ENCODE assay signal across 9 cellular contexts in the genomic region with DNA sequence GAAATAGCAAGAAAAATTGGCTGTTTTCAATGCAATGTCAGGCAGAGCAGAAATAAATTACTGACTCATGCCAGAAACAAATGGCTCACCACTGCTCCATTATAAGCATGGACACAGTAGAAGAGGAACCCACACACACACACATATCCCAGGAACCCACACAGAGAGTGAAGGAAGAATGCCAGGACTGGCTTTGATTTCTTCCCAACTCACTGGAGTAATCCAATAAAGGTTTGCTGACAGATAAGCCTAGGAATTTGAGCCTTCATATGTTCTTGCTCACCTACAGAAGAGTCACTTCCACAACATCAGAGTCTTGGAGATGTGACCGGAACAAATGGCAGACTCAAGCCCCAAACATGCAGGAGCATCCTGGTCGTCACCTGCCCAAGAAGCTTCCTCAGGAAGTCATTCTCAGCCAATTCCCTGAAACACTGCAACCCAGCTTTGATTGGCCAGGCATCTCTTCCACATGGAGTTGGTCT. TPM values are rescaled to one million over a fixed set of nuclear protein-coding genes. Genes with fewer than 3 reads are reported as not detected.
DNase-seq lines count a peak whose midpoint lies in the region; ATAC-seq and TF ChIP-seq lines count a peak whose summit lies in the region.
"Had no signal": no experiment of that assay in that cellular context is flagged by ENCODE, and none has a peak within 500 bp of the region (broad histone marks: within the 10 kb centered on the region; RNA-seq: fewer than 3 reads in every experiment).

No MANE protein-coding gene starts in this region.

- no peaks in the 10 kb centered on the region for H3K27me3 Mint-ChIP-seq in activated naive CD4-positive, alpha-beta T cell treated with anti-CD3 and anti-CD28 coated beads, Interleukin-2, amount 50 U/mL, for 24 hours
- no peaks in the 10 kb centered on the region for H3K27me3 Mint-ChIP-seq in activated naive CD8-positive, alpha-beta T cell
- peaks cover 5 to 10% (median 9%) of the 10 kb centered on the region in 3 donors for H3K27me3 Mint-ChIP-seq in immature natural killer cell (ENCODE audit: low read depth in 3 of 3)

- peaks cover 55 to 70% of the 10 kb centered on the region in 2 donors for H3K4me1 ChIP-seq in thoracic aorta (ENCODE audit: control insufficient read depth in 1 of 2, low read depth in 2 of 2)

- H3K27ac Mint-ChIP-seq in activated naive CD4-positive, alpha-beta T cell treated with anti-CD3 and anti-CD28 coated beads, Interleukin-2, amount 50 U/mL, for 24 hours = no peak overlapping the region
- no peak overlapping the region for H3K27ac Mint-ChIP-seq in activated naive CD8-positive, alpha-beta T cell
- peak overlapping the region in 4 of 6 donors; percentile 40 to 98 (median 90) for H3K27ac Mint-ChIP-seq in immature natural killer cell

- H3K9me3 ChIP-seq in thoracic aorta = no peaks in the 10 kb centered on the region

- no peaks in the 10 kb centered on the region for H3K27me3 ChIP-seq in thoracic aorta (replicated peaks; ENCODE audit: insufficient read depth)

- ATAC-seq in thoracic aorta (ENCODE audit: insufficient number of reproducible peaks, low FRiP score, low read depth) = no peak
- ATAC-seq in HG02678 (IDR thresholded peaks at IDR 0.05; ENCODE audit: unreplicated experiment) = no peak

- H3K9me3 Mint-ChIP-seq in activated naive CD4-positive, alpha-beta T cell treated with anti-CD3 and anti-CD28 coated beads, Interleukin-2, amount 50 U/mL, for 24 hours = no peaks in the 10 kb centered on the region
- H3K9me3 Mint-ChIP-seq in activated naive CD8-positive, alpha-beta T cell (ENCODE audit: low read depth) = no peaks in the 10 kb centered on the region
- no peaks in the 10 kb centered on the region for H3K9me3 Mint-ChIP-seq in immature natural killer cell

- H3K4me3 Mint-ChIP-seq in activated naive CD4-positive, alpha-beta T cell treated with anti-CD3 and anti-CD28 coated beads, Interleukin-2, amount 50 U/mL, for 24 hours = peak overlapping the region; percentile 94
- peak overlapping the region; percentile 98 for H3K4me3 Mint-ChIP-seq in activated naive CD8-positive, alpha-beta T cell
- H3K4me3 Mint-ChIP-seq in immature natural killer cell = peak overlapping the region; percentile 1 to 100 (median 97)

- peaks cover 9% of the 10 kb centered on the region for H3K36me3 Mint-ChIP-seq in activated naive CD4-positive, alpha-beta T cell treated with anti-CD3 and anti-CD28 coated beads, Interleukin-2, amount 50 U/mL, for 24 hours
- H3K36me3 Mint-ChIP-seq in activated naive CD8-positive, alpha-beta T cell = peaks cover 2% of the 10 kb centered on the region
- peaks cover 0 to 6% (median 0%) of the 10 kb centered on the region in 3 donors for H3K36me3 Mint-ChIP-seq in immature natural killer cell

- H3K4me1 Mint-ChIP-seq in activated naive CD4-positive, alpha-beta T cell treated with anti-CD3 and anti-CD28 coated beads, Interleukin-2, amount 50 U/mL, for 24 hours = peaks cover 76% of the 10 kb centered on the region
- H3K4me1 Mint-ChIP-seq in activated naive CD8-positive, alpha-beta T cell (ENCODE audit: low read depth) = peaks cover 68% of the 10 kb centered on the region
- peaks cover 71 to 91% of the 10 kb centered on the region in 2 donors for H3K4me1 Mint-ChIP-seq in immature natural killer cell

- peak overlapping the region; percentile 88 for H3K4me3 ChIP-seq in thoracic aorta

- H3K27ac ChIP-seq in thoracic aorta = peak overlapping the region in 1 of 2 donors; percentile 6

- DNase-seq in activated naive CD4-positive, alpha-beta T cell treated with Interleukin-2 at 50 U/mL for 16 hours = no peak
- DNase-seq in immature natural killer cell = no peak
- DNase-seq in thoracic aorta (ENCODE audit: low spot score) = no peak
- no peak for DNase-seq in effector CD4-positive, alpha-beta T cell
- no peak for DNase-seq in cerebellar nuclear complex (lab: John Stamatoyannopoulos, UW)
- DNase-seq: NCI-H446 treated with DMSO at 0.1 percent for 48 hours had no signal

- no peak for TF ChIP-seq CTCF in thoracic aorta (IDR thresholded peaks at IDR 0.05)

- H3K36me3 ChIP-seq in thoracic aorta = no peaks in the 10 kb centered on the region

RNA-seq across cellular contexts. Expression of a gene that starts 2.2 kb away (rescaled TPM):
- 1 to 10 TPM in 2 of 3 donors, under 1 TPM in 1; 0.46 to 5.9 (median 3.2) TPM for polyA plus RNA-seq in immature natural killer cell
- 10 to 100 TPM; 22.6 to 27.4 TPM for total RNA-seq in thoracic aorta

RNA-seq across cellular contexts. Expression of a gene that starts 14.5 kb away (rescaled TPM):
- 10 to 100 TPM; 17.1 to 36.9 (median 29.3) TPM for polyA plus RNA-seq in immature natural killer cell
- 10 to 100 TPM; 33.8 to 34.2 TPM for total RNA-seq in thoracic aorta

RNA-seq across cellular contexts. Expression of a gene that starts 35.3 kb away (rescaled TPM):
- polyA plus RNA-seq in immature natural killer cell = 10 to 100 TPM in 1 of 3 donors, 1 to 10 TPM in 2; 5.5 to 11.0 (median 7.7) TPM
- 10 to 100 TPM; 21.1 to 35.3 TPM for total RNA-seq in thoracic aorta

Comparison
In these comparisons a context has a peak if more than half of its experiments do, and no peak if none do; other contexts are left out.
1. H3K27ac Mint-ChIP-seq: peak in immature natural killer cell (4 of 6); none in activated naive CD4-positive, alpha-beta T cell treated with anti-CD3 and anti-CD28 coated beads, Interleukin-2, amount 50 U/mL, for 24 hours (single experiment) and activated naive CD8-positive, alpha-beta T cell (single experiment).
2. Peak in every context shown above with its lines, with median percentiles within 50 percentile points of each other: H3K4me3 Mint-ChIP-seq.